In genomic region chr4:651884-652642, GRCh38 we compare ENCODE assay signal across 15 cellular contexts. TPM values are rescaled to one million over a fixed set of nuclear protein-coding genes. Genes with fewer than 3 reads are reported as not detected.
"Had no signal": no experiment of that assay in that cellular context is flagged by ENCODE, and none has a peak within 500 bp of the region (broad histone marks: within the 10 kb centered on the region; RNA-seq: fewer than 3 reads in every experiment).

No MANE protein-coding gene starts in this region.

- H3K4me3 ChIP-seq: prostate gland, sigmoid colon, testis had no signal

- H3K4me1 ChIP-seq: breast epithelium, prostate gland, sigmoid colon, testis had no signal

- H3K36me3 ChIP-seq: breast epithelium, prostate gland, sigmoid colon had no signal

- H3K4me1 Mint-ChIP-seq: activated CD8-positive, alpha-beta memory T cell treated with anti-CD3 and anti-CD28 coated beads, Interleukin-2, amount 10 ng/mL, durations not matched to agents 7 days and 5 days; naive thymus-derived CD4-positive, alpha-beta T cell had no signal

- H3K27me3 Mint-ChIP-seq: activated naive CD8-positive, alpha-beta T cell had no signal

- H3K27ac ChIP-seq: breast epithelium, prostate gland, sigmoid colon, testis had no signal

- H3K27ac Mint-ChIP-seq: activated CD8-positive, alpha-beta memory T cell treated with anti-CD3 and anti-CD28 coated beads, Interleukin-2, amount 10 ng/mL, durations not matched to agents 7 days and 5 days; activated naive CD8-positive, alpha-beta T cell; activated T-cell treated with anti-CD3 and anti-CD28 coated beads, Interleukin-2, amount 50 U/mL, for 24 hours; naive thymus-derived CD4-positive, alpha-beta T cell; T-helper 2 cell treated with Interferon-gamma antibody and Interleukin-4, amounts not matched to agents 5 μg/mL and 100 μg/mL, for 36 hours had no signal

- H3K9me3 Mint-ChIP-seq: activated T-cell treated with anti-CD3 and anti-CD28 coated beads, Interleukin-2, amount 50 U/mL, for 24 hours; naive thymus-derived CD4-positive, alpha-beta T cell; T-helper 2 cell treated with Interferon-gamma antibody and Interleukin-4, amounts not matched to agents 5 μg/mL and 100 μg/mL, for 36 hours had no signal

- H3K27me3 ChIP-seq: testis had no signal

- H3K9me3 ChIP-seq: breast epithelium, prostate gland, sigmoid colon, testis had no signal

- DNase-seq: activated CD8-positive, alpha-beta memory T cell treated with anti-CD3 and anti-CD28 coated beads, Interleukin-2, amount 10 ng/mL, durations not matched to agents 7 days and 5 days; activated effector memory CD4-positive, alpha-beta T cell treated with Interleukin-2 at 50 U/mL for 16 hours; activated T-cell treated with anti-CD3 and anti-CD28 coated beads, Interleukin-2, amount 50 U/mL, for 24 hours; naive thymus-derived CD4-positive, alpha-beta T cell; sigmoid colon; stimulated activated CD4-positive, alpha-beta T cell treated with anti-CD3 and anti-CD28 coated beads, Interleukin-12 subunit alpha, Interleukin-12 subunit beta, amount 100 ng/mL, for 4 hours; stimulated activated CD4-positive, alpha-beta T cell treated with anti-CD3 and anti-CD28 coated beads, Interleukin-2, amount 100 ng/mL, for 48 hours; stimulated activated naive CD8-positive, alpha-beta T cell treated with anti-CD3 and anti-CD28 coated beads, Interleukin-15, Interleukin-2, amounts not matched to agents 100 U/mL and 50 U/mL, for 24 hours; SW 1271; testis had no signal

- H3K36me3 Mint-ChIP-seq: activated CD8-positive, alpha-beta memory T cell treated with anti-CD3 and anti-CD28 coated beads, Interleukin-2, amount 10 ng/mL, durations not matched to agents 7 days and 5 days; activated naive CD8-positive, alpha-beta T cell; naive thymus-derived CD4-positive, alpha-beta T cell had no signal

- H3K4me3 Mint-ChIP-seq: activated CD8-positive, alpha-beta memory T cell treated with anti-CD3 and anti-CD28 coated beads, Interleukin-2, amount 10 ng/mL, durations not matched to agents 7 days and 5 days; activated naive CD8-positive, alpha-beta T cell; activated T-cell treated with anti-CD3 and anti-CD28 coated beads, Interleukin-2, amount 50 U/mL, for 24 hours; naive thymus-derived CD4-positive, alpha-beta T cell; T-helper 2 cell treated with Interferon-gamma antibody and Interleukin-4, amounts not matched to agents 5 μg/mL and 100 μg/mL, for 36 hours had no signal

RNA-seq across cellular contexts. Expression of gene PDE6B, which starts 26.7 kb away (rescaled TPM):
- polyA plus RNA-seq: keratinocyte had no signal

RNA-seq across cellular contexts. Expression of gene SLC49A3, which starts 36.9 kb away (rescaled TPM):
- polyA plus RNA-seq: naive thymus-derived CD4-positive, alpha-beta T cell had no signal
